ENCODE assay signal across 2 cellular contexts in genomic region chr18:34928754-34929335, GRCh38.
A peak's percentile ranks its signal among the peaks of the same experiment; 100 is the strongest.
TF ChIP-seq lines count a peak whose summit lies in the region.

No MANE protein-coding gene starts in this region.

TF ChIP-seq in GM23338, 12 proteins besides CTCF, POLR2A, EP300 and RAD21 (continued from another document):
- TF ChIP-seq ZNF462 (CRISPR knock-in tag; IDR thresholded peaks at IDR 0.05) (no peak), STAT1 (IDR thresholded peaks at IDR 0.05; ENCODE audit: unreplicated experiment) (no peak), NANOG (IDR thresholded peaks at IDR 0.05; ENCODE audit: borderline replicate concordance) (no peak), EZH2phosphoT487 (IDR thresholded peaks at IDR 0.05; ENCODE audit: unreplicated experiment) (no peak), ETS1 (IDR thresholded peaks at IDR 0.05) (no peak)

TF ChIP-seq in HepG2, 621 proteins besides CTCF, POLR2A, EP300 and RAD21 (continued from another document):
- TF ChIP-seq, protein P1, sequence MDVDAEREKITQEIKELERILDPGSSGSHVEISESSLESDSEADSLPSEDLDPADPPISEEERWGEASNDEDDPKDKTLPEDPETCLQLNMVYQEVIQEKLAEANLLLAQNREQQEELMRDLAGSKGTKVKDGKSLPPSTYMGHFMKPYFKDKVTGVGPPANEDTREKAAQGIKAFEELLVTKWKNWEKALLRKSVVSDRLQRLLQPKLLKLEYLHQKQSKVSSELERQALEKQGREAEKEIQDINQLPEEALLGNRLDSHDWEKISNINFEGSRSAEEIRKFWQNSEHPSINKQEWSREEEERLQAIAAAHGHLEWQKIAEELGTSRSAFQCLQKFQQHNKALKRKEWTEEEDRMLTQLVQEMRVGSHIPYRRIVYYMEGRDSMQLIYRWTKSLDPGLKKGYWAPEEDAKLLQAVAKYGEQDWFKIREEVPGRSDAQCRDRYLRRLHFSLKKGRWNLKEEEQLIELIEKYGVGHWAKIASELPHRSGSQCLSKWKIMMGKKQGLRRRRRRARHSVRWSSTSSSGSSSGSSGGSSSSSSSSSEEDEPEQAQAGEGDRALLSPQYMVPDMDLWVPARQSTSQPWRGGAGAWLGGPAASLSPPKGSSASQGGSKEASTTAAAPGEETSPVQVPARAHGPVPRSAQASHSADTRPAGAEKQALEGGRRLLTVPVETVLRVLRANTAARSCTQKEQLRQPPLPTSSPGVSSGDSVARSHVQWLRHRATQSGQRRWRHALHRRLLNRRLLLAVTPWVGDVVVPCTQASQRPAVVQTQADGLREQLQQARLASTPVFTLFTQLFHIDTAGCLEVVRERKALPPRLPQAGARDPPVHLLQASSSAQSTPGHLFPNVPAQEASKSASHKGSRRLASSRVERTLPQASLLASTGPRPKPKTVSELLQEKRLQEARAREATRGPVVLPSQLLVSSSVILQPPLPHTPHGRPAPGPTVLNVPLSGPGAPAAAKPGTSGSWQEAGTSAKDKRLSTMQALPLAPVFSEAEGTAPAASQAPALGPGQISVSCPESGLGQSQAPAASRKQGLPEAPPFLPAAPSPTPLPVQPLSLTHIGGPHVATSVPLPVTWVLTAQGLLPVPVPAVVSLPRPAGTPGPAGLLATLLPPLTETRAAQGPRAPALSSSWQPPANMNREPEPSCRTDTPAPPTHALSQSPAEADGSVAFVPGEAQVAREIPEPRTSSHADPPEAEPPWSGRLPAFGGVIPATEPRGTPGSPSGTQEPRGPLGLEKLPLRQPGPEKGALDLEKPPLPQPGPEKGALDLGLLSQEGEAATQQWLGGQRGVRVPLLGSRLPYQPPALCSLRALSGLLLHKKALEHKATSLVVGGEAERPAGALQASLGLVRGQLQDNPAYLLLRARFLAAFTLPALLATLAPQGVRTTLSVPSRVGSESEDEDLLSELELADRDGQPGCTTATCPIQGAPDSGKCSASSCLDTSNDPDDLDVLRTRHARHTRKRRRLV (CRISPR knock-in tag; IDR thresholded peaks at IDR 0.05): peak; percentile 52; the same call in 1 of the 2 replicates
- TF ChIP-seq, protein P2, sequence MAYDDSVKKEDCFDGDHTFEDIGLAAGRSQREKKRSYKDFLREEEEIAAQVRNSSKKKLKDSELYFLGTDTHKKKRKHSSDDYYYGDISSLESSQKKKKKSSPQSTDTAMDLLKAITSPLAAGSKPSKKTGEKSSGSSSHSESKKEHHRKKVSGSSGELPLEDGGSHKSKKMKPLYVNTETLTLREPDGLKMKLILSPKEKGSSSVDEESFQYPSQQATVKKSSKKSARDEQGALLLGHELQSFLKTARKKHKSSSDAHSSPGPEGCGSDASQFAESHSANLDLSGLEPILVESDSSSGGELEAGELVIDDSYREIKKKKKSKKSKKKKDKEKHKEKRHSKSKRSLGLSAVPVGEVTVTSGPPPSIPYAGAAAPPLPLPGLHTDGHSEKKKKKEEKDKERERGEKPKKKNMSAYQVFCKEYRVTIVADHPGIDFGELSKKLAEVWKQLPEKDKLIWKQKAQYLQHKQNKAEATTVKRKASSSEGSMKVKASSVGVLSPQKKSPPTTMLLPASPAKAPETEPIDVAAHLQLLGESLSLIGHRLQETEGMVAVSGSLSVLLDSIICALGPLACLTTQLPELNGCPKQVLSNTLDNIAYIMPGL (CRISPR knock-in tag; IDR thresholded peaks at IDR 0.05; ENCODE audit: borderline replicate concordance in 1 of 2, low read depth in 1 of 2): peak in 1 of 2 experiments; percentile 28; a peak in 1 of 4 replicates
- TF ChIP-seq RFXANK (CRISPR knock-in tag; IDR thresholded peaks at IDR 0.05): 0 out of 2 replicates have a peak, but pooled peaks have one; percentile 4
- no peak for TF ChIP-seq ZNF484 (CRISPR knock-in tag; IDR thresholded peaks at IDR 0.05; ENCODE audit: borderline replicate concordance, low read depth)
- TF ChIP-seq HDAC2 (CRISPR knock-in tag; IDR thresholded peaks at IDR 0.05): no peak
- TF ChIP-seq KDM2A (CRISPR knock-in tag; IDR thresholded peaks at IDR 0.05; ENCODE audit: borderline replicate concordance, low read depth): no peak
- TF ChIP-seq, protein P3, sequence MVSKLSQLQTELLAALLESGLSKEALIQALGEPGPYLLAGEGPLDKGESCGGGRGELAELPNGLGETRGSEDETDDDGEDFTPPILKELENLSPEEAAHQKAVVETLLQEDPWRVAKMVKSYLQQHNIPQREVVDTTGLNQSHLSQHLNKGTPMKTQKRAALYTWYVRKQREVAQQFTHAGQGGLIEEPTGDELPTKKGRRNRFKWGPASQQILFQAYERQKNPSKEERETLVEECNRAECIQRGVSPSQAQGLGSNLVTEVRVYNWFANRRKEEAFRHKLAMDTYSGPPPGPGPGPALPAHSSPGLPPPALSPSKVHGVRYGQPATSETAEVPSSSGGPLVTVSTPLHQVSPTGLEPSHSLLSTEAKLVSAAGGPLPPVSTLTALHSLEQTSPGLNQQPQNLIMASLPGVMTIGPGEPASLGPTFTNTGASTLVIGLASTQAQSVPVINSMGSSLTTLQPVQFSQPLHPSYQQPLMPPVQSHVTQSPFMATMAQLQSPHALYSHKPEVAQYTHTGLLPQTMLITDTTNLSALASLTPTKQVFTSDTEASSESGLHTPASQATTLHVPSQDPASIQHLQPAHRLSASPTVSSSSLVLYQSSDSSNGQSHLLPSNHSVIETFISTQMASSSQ (IDR thresholded peaks at IDR 0.05; ENCODE audit: low read depth): peak; percentile 7; the same call in 1 of the 2 replicates
- TF ChIP-seq, protein P3 (CRISPR knock-in tag; IDR thresholded peaks at IDR 0.05; ENCODE audit: borderline replicate concordance): no peak
- peak; percentile 8; the same call in 1 of the 2 replicates for TF ChIP-seq ZFX (CRISPR knock-in tag; IDR thresholded peaks at IDR 0.05; ENCODE audit: low read depth)
- TF ChIP-seq ZC3H4 (CRISPR knock-in tag; IDR thresholded peaks at IDR 0.05; ENCODE audit: borderline replicate concordance): no peak
- peak; percentile 98 for TF ChIP-seq ASH2L (IDR thresholded peaks at IDR 0.05; ENCODE audit: insufficient read length, low read depth, low read length)
TF ChIP-seq in HepG2: peak in this region for 13.
